17 cellular contexts compared by ENCODE assay signal in the genomic region with DNA sequence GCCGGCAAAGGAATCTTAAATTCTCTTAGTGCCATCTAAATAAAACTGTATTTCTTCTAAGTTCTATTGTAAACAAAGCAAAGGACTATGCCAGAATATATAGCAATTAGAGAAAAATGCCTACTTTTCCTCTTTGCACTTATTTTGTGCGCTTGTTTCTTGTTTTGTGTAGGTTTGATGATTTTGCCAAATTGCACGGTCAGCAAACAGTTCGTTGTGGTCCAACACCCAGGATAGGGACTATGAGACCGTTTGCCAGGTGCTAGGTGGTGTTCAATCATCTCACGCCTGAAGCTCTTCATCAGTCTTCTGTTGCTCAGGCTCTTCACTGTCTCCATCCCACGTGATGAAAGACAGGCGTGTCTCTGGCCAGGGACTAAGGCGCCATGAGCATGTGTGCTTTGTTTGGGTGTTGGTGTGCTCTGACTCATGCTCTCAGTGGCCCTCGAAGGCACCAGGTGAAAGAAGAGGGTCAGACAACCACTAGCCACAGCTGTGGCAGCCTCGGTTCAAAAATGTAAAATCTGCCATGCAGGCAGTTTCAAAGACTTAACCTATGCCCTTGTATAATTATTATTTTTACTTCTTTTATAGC. TPM values are rescaled to one million over a fixed set of nuclear protein-coding genes. Genes with fewer than 3 reads are reported as not detected.
DNase-seq lines count a peak whose midpoint lies in the region; ATAC-seq, FAIRE-seq and TF ChIP-seq lines count a peak whose summit lies in the region.
"Had no signal": no experiment of that assay in that cellular context is flagged by ENCODE, and none has a peak within 500 bp of the region (broad histone marks: within the 10 kb centered on the region; RNA-seq: fewer than 3 reads in every experiment).

No MANE protein-coding gene starts in this region.

- H3K4me2 ChIP-seq in KMS-11: peak overlapping the region; percentile 15; the same call in 1 of the 2 replicates
- H3K4me2 ChIP-seq in astrocyte (ENCODE audit: low read length): no peak overlapping the region

- H3K9me3 ChIP-seq in astrocyte (ENCODE audit: insufficient read depth, low read depth, low read length) (no peaks in the 10 kb centered on the region), small intestine (ENCODE audit: control insufficient read depth, low read depth) (no peaks in the 10 kb centered on the region)
- H3K9me3 ChIP-seq: SJSA1 had no signal

- H3K36me3 ChIP-seq in KMS-11 (ENCODE audit: insufficient read depth): no peaks in the 10 kb centered on the region
- H3K36me3 ChIP-seq in astrocyte (ENCODE audit: insufficient read depth, low read length): no peaks in the 10 kb centered on the region
- peaks cover 0 to 3% of the 10 kb centered on the region in 2 donors for H3K36me3 ChIP-seq in small intestine (ENCODE audit: control insufficient read depth in 2 of 2, insufficient read depth in 2 of 2, low read length in 2 of 2)

- H3K9ac ChIP-seq in KMS-11: no peak overlapping the region
- H3K9ac ChIP-seq in astrocyte (ENCODE audit: low read length): no peak overlapping the region

- H3K9me3 Mint-ChIP-seq in astrocyte (ENCODE audit: unreplicated experiment) (no peaks in the 10 kb centered on the region), nephron progenitor cell (peaks cover 7% of the 10 kb centered on the region)
- H3K9me3 Mint-ChIP-seq: CD8-positive, alpha-beta memory T cell had no signal

- H4K20me1 ChIP-seq in KMS-11 (ENCODE audit: insufficient read depth) (no peaks in the 10 kb centered on the region), astrocyte (ENCODE audit: insufficient read depth, low read length) (no peaks in the 10 kb centered on the region)

- H2AFZ ChIP-seq in KMS-11 (ENCODE audit: low read depth) (no peak overlapping the region), astrocyte (ENCODE audit: low read depth, low read length) (no peak overlapping the region)

- H3K79me2 ChIP-seq in KMS-11 (ENCODE audit: insufficient read depth, low read depth) (no peaks in the 10 kb centered on the region), astrocyte (ENCODE audit: insufficient read depth, low read length) (no peaks in the 10 kb centered on the region)

- FAIRE-seq in astrocyte (lab: Jason Lieb, UNC) (no peak), small intestine (lab: Jason Lieb, UNC) (no peak)

- TF ChIP-seq CTCF in KMS-11 (conservative IDR thresholded peaks at IDR 0.05; ENCODE audit: low read depth, low read length) (no peak), astrocyte (IDR thresholded peaks at IDR 0.05; ENCODE audit: insufficient read depth, low read depth, low read length) (no peak), nephron progenitor cell (IDR thresholded peaks at IDR 0.05) (no peak)

- DNase-seq in DMS53 (lab: John Stamatoyannopoulos, UW) (peak; percentile 96), astrocyte (ENCODE audit: low read depth) (no peak), small intestine (peak; percentile 25), nephron progenitor cell (no peak), NCI-H1092 treated with DMSO at 0.1 percent for 48 hours (lab: John Stamatoyannopoulos, UW) (no peak)
- DNase-seq: CD8-positive, alpha-beta memory T cell; DMS 273 treated with DMSO at 0.1 percent for 48 hours; H9; Kasumi-1; NCI-H1436 treated with DMSO at 0.1 percent for 48 hours; NCI-H345; NCI-H526 treated with DMSO at 0.1 percent for 48 hours; SW 1271 had no signal

- H3K4me1 ChIP-seq in KMS-11 (ENCODE audit: low read depth, poor library complexity, severe bottlenecking) (peaks cover 65% of the 10 kb centered on the region), astrocyte (ENCODE audit: insufficient read depth, low read length) (peaks cover 39% of the 10 kb centered on the region), small intestine (ENCODE audit: control insufficient read depth in 2 of 2, insufficient read depth in 1 of 2, low read depth in 1 of 2, low read length in 1 of 2) (peaks cover 0 to 2% of the 10 kb centered on the region in 2 donors)

- H3K27ac ChIP-seq in KMS-11 (no peak overlapping the region), astrocyte (ENCODE audit: low read depth, low read length) (no peak overlapping the region), small intestine (ENCODE audit: low read depth in 1 of 2, low read length in 1 of 2) (no peak overlapping the region)
- H3K27ac ChIP-seq: SJSA1 had no signal

- H3K27me3 ChIP-seq in KMS-11 (ENCODE audit: insufficient read depth, low read depth) (no peaks in the 10 kb centered on the region), astrocyte (ENCODE audit: insufficient read depth, low read length) (no peaks in the 10 kb centered on the region), small intestine (ENCODE audit: control insufficient read depth in 2 of 2, insufficient read depth in 2 of 2, low read length in 2 of 2) (no peaks in the 10 kb centered on the region)
- H3K27me3 ChIP-seq: SJSA1 had no signal

- H3K27ac Mint-ChIP-seq in astrocyte (ENCODE audit: unreplicated experiment) (peak overlapping the region; percentile 20), nephron progenitor cell (no peak overlapping the region)
- H3K27ac Mint-ChIP-seq: H9 had no signal

- H3K4me3 ChIP-seq in KMS-11 (IDR thresholded peaks at IDR 0.05; ENCODE audit: insufficient read depth, low read depth, low read length): no peak overlapping the region
- H3K4me3 ChIP-seq in astrocyte (ENCODE audit: insufficient read depth, low read depth, low read length): no peak overlapping the region
- no peak overlapping the region for H3K4me3 ChIP-seq in small intestine (ENCODE audit: low read depth in 1 of 2, low read length in 2 of 2)
- H3K4me3 ChIP-seq: SJSA1 had no signal

- H3K36me3 Mint-ChIP-seq in astrocyte (ENCODE audit: low read depth, unreplicated experiment) (no peaks in the 10 kb centered on the region), nephron progenitor cell (ENCODE audit: low read depth) (no peaks in the 10 kb centered on the region)

- peaks cover 52% of the 10 kb centered on the region for H3K4me1 Mint-ChIP-seq in astrocyte (ENCODE audit: low read depth, unreplicated experiment)
- H3K4me1 Mint-ChIP-seq in nephron progenitor cell: peaks cover 19% of the 10 kb centered on the region

- WGBS in small intestine, 3 donors: 76 to 83% (median 78%) methylated on average over 11 of the region's 11 CpGs

- H3K4me3 Mint-ChIP-seq in astrocyte (ENCODE audit: unreplicated experiment) (no peak overlapping the region), nephron progenitor cell (no peak overlapping the region)
- H3K4me3 Mint-ChIP-seq: CD8-positive, alpha-beta memory T cell; H9 had no signal

- H3K27me3 Mint-ChIP-seq in astrocyte (ENCODE audit: low read depth, unreplicated experiment) (no peaks in the 10 kb centered on the region), nephron progenitor cell (ENCODE audit: low read depth, poor library complexity) (no peaks in the 10 kb centered on the region)

- ATAC-seq in GM19397 (IDR thresholded peaks at IDR 0.05; ENCODE audit: unreplicated experiment): no peak

RNA-seq across cellular contexts. Expression of gene KCNE1, which starts 36.9 kb away (rescaled TPM):
- 0.43 and 0.73 TPM in 2 replicates for total RNA-seq in astrocyte
- under 1 TPM in 1 of 3 donors, not detected in 2; 0.37 TPM for polyA plus RNA-seq in small intestine
- total RNA-seq: RPMI7951 had no signal
- polyA plus RNA-seq: CD8-positive, alpha-beta memory T cell had no signal

Comparison
In these comparisons a context has a peak if more than half of its experiments do, and no peak if none do; other contexts are left out.
1. DNase-seq: peak in DMS53 (single experiment) and small intestine (single experiment); none in astrocyte (single experiment), nephron progenitor cell (single experiment) and NCI-H1092 treated with DMSO at 0.1 percent for 48 hours (single experiment).